In genomic region chr9:20728493-20729220, GRCh38 we compare ENCODE assay signal across 15 cellular contexts. TPM values are rescaled to one million over a fixed set of nuclear protein-coding genes. Genes with fewer than 3 reads are reported as not detected.
DNase-seq lines count a peak whose midpoint lies in the region; ATAC-seq, FAIRE-seq and TF ChIP-seq lines count a peak whose summit lies in the region.
"Had no signal": no experiment of that assay in that cellular context is flagged by ENCODE, and none has a peak within 500 bp of the region (broad histone marks: within the 10 kb centered on the region; RNA-seq: fewer than 3 reads in every experiment).

No MANE protein-coding gene starts in this region.

- H3K27me3 Mint-ChIP-seq in osteocyte (ENCODE audit: unreplicated experiment): no peaks in the 10 kb centered on the region
- H3K27me3 Mint-ChIP-seq: activated CD8-positive, alpha-beta memory T cell treated with anti-CD3 and anti-CD28 coated beads, Interleukin-2, amount 10 ng/mL, durations not matched to agents 7 days and 5 days; CD4-positive, CD25-positive, alpha-beta regulatory T cell had no signal

- no peak overlapping the region for H4K5ac ChIP-seq in mesendoderm (ENCODE audit: low read length)

- no peak overlapping the region for H3K27ac ChIP-seq in colonic mucosa
- H3K27ac ChIP-seq in mesendoderm (ENCODE audit: low read depth, low read length): no peak overlapping the region
- no peak overlapping the region for H3K27ac ChIP-seq in aorta (ENCODE audit: low read depth in 1 of 2, low read length in 2 of 2)
- H3K27ac ChIP-seq in Karpas-422 (ENCODE audit: low read length): no peak overlapping the region
- H3K27ac ChIP-seq: neural progenitor cell had no signal

- H3K4me1 Mint-ChIP-seq in osteocyte (ENCODE audit: unreplicated experiment): peaks cover 25% of the 10 kb centered on the region

- no peak overlapping the region for H3K23ac ChIP-seq in mesendoderm (ENCODE audit: low read length)

- H3K4ac ChIP-seq in mesendoderm (ENCODE audit: low read depth, low read length): no peak overlapping the region

- no peak overlapping the region for H2BK15ac ChIP-seq in mesendoderm (replicated peaks; ENCODE audit: low read depth)

- H3K9me3 ChIP-seq in colonic mucosa (no peaks in the 10 kb centered on the region), aorta (ENCODE audit: control insufficient read depth, low read length) (no peaks in the 10 kb centered on the region), Karpas-422 (ENCODE audit: low read length) (no peaks in the 10 kb centered on the region)

- no peak for TF ChIP-seq POLR2A in GM12891 (IDR thresholded peaks at IDR 0.05; ENCODE audit: low read depth, low read length)

- no peak overlapping the region for H3K4me3 Mint-ChIP-seq in osteocyte (ENCODE audit: unreplicated experiment)
- H3K4me3 Mint-ChIP-seq: activated CD8-positive, alpha-beta memory T cell treated with anti-CD3 and anti-CD28 coated beads, Interleukin-2, amount 10 ng/mL, durations not matched to agents 7 days and 5 days; activated naive CD4-positive, alpha-beta T cell treated with anti-CD3 and anti-CD28 coated beads for 36 hours; CD4-positive, CD25-positive, alpha-beta regulatory T cell; neural progenitor cell had no signal

- no peaks in the 10 kb centered on the region for H3K9me2 ChIP-seq in Karpas-422 (replicated peaks; ENCODE audit: insufficient read depth, low read length)

- H2BK120ac ChIP-seq in mesendoderm (ENCODE audit: low read depth, low read length): no peak overlapping the region

- H3K18ac ChIP-seq in mesendoderm (ENCODE audit: low read length): peak overlapping the region; percentile 10

- H3K4me2 ChIP-seq in mesendoderm (ENCODE audit: low read length) (no peak overlapping the region), Karpas-422 (ENCODE audit: low read depth, low read length, poor library complexity, severe bottlenecking) (no peak overlapping the region)
- H3K4me2 ChIP-seq: neural progenitor cell had no signal

- H3K9me3 Mint-ChIP-seq in osteocyte (ENCODE audit: unreplicated experiment): no peaks in the 10 kb centered on the region
- H3K9me3 Mint-ChIP-seq: activated naive CD4-positive, alpha-beta T cell treated with anti-CD3 and anti-CD28 coated beads for 36 hours; neural progenitor cell had no signal

- DNase-seq in GM12891 (ENCODE audit: insufficient read length, low spot score) (no peak), NCI-H1105 treated with DMSO at 0.1 percent for 48 hours (lab: John Stamatoyannopoulos, UW) (peak; percentile 45), colonic mucosa (peak; percentile 24), mesendoderm (no peak), aorta (no peak), Karpas-422 (no peak), osteocyte (ENCODE audit: extremely low spot score, unreplicated experiment) (no peak), NCI-H510A treated with DMSO at 0.1 percent for 48 hours (lab: John Stamatoyannopoulos, UW) (no peak)
- DNase-seq: activated CD8-positive, alpha-beta memory T cell treated with anti-CD3 and anti-CD28 coated beads, Interleukin-2, amount 10 ng/mL, durations not matched to agents 7 days and 5 days; activated naive CD4-positive, alpha-beta T cell treated with anti-CD3 and anti-CD28 coated beads for 36 hours; CD4-positive, CD25-positive, alpha-beta regulatory T cell; glutamatergic neuron; SHP77 treated with DMSO at 0.1 percent for 48 hours had no signal

- H4K8ac ChIP-seq in mesendoderm (ENCODE audit: low read depth, low read length): no peak overlapping the region

- TF ChIP-seq CTCF in colonic mucosa (IDR thresholded peaks at IDR 0.05): no peak
- no peak for TF ChIP-seq CTCF in osteocyte (IDR thresholded peaks at IDR 0.05)

- H4K20me1 ChIP-seq in Karpas-422 (ENCODE audit: insufficient read depth, low read depth, low read length): no peaks in the 10 kb centered on the region

- H3K27me3 ChIP-seq in colonic mucosa (no peaks in the 10 kb centered on the region), mesendoderm (ENCODE audit: insufficient read depth, low read length, poor library complexity) (no peaks in the 10 kb centered on the region), aorta (ENCODE audit: control insufficient read depth in 1 of 2, insufficient read depth in 2 of 2, low read length in 1 of 2) (no peaks in the 10 kb centered on the region), Karpas-422 (ENCODE audit: low read length) (no peaks in the 10 kb centered on the region)
- H3K27me3 ChIP-seq: neural progenitor cell had no signal

- H3K4me1 ChIP-seq in colonic mucosa: no peaks in the 10 kb centered on the region
- H3K4me1 ChIP-seq in mesendoderm (ENCODE audit: control insufficient read depth, low read depth, low read length): peaks cover 7% of the 10 kb centered on the region
- H3K4me1 ChIP-seq in aorta (ENCODE audit: control insufficient read depth in 1 of 2, insufficient read depth in 2 of 2, low read length in 2 of 2): no peaks in the 10 kb centered on the region
- no peaks in the 10 kb centered on the region for H3K4me1 ChIP-seq in Karpas-422 (ENCODE audit: low read length)

- no peak overlapping the region for H3K9ac ChIP-seq in colonic mucosa (ENCODE audit: low read depth in 2 of 2, low read length in 2 of 2)
- H3K9ac ChIP-seq in mesendoderm (ENCODE audit: low read length): no peak overlapping the region
- H3K9ac ChIP-seq in Karpas-422 (ENCODE audit: low read length): no peak overlapping the region
- H3K9ac ChIP-seq: neural progenitor cell had no signal

- intact Hi-C loops in colonic mucosa (cut with DNase I) (no loop called here), aorta (cut with DNase I) (no loop called here)

- H3K36me3 Mint-ChIP-seq in osteocyte (ENCODE audit: unreplicated experiment): peaks cover 26% of the 10 kb centered on the region

- FAIRE-seq in GM12891 (lab: Jason Lieb, UNC): peak; percentile 61
- FAIRE-seq: colon had no signal

- H3K79me2 ChIP-seq in mesendoderm (ENCODE audit: control insufficient read depth, insufficient read depth, low read length): no peaks in the 10 kb centered on the region
- H3K79me2 ChIP-seq in Karpas-422 (ENCODE audit: low read length): no peaks in the 10 kb centered on the region

- H2BK5ac ChIP-seq in mesendoderm (ENCODE audit: low read length): no peak overlapping the region

- no peak overlapping the region for H2AFZ ChIP-seq in Karpas-422 (ENCODE audit: low read length)
- H2AFZ ChIP-seq: neural progenitor cell had no signal

- H3K56ac ChIP-seq in mesendoderm (ENCODE audit: low read length): no peak overlapping the region

- H2AK5ac ChIP-seq in mesendoderm (ENCODE audit: low read length): no peak overlapping the region

- H3K27ac Mint-ChIP-seq in osteocyte (ENCODE audit: unreplicated experiment): no peak overlapping the region
- H3K27ac Mint-ChIP-seq: activated CD8-positive, alpha-beta memory T cell treated with anti-CD3 and anti-CD28 coated beads, Interleukin-2, amount 10 ng/mL, durations not matched to agents 7 days and 5 days; activated naive CD4-positive, alpha-beta T cell treated with anti-CD3 and anti-CD28 coated beads for 36 hours; neural progenitor cell had no signal

- H3K4me3 ChIP-seq in colonic mucosa: no peak overlapping the region
- H3K4me3 ChIP-seq in mesendoderm (ENCODE audit: low read length): no peak overlapping the region
- no peak overlapping the region for H3K4me3 ChIP-seq in aorta (ENCODE audit: low read length in 2 of 2)
- H3K4me3 ChIP-seq in Karpas-422 (ENCODE audit: low read length): no peak overlapping the region
- H3K4me3 ChIP-seq: neural progenitor cell had no signal

- no peak for ATAC-seq in aorta (ENCODE audit: low FRiP score)
- ATAC-seq: activated CD8-positive, alpha-beta memory T cell treated with anti-CD3 and anti-CD28 coated beads, Interleukin-2, amount 10 ng/mL, durations not matched to agents 7 days and 5 days had no signal

- H3K79me1 ChIP-seq in mesendoderm (ENCODE audit: low read length): peaks cover 3% of the 10 kb centered on the region

- H3K36me3 ChIP-seq in colonic mucosa: no peaks in the 10 kb centered on the region
- H3K36me3 ChIP-seq in mesendoderm (ENCODE audit: control insufficient read depth, insufficient read depth, low read length): no peaks in the 10 kb centered on the region
- no peaks in the 10 kb centered on the region for H3K36me3 ChIP-seq in aorta (ENCODE audit: control insufficient read depth in 1 of 2, insufficient read depth in 2 of 2, low read length in 1 of 2)
- H3K36me3 ChIP-seq in Karpas-422 (ENCODE audit: insufficient read depth, low read length): no peaks in the 10 kb centered on the region

TF ChIP-seq in GM12891, 5 proteins besides CTCF, POLR2A, EP300 and RAD21:
- TF ChIP-seq POLR2AphosphoS5 (IDR thresholded peaks at IDR 0.05; ENCODE audit: low read depth, low read length): no peak
- TF ChIP-seq SPI1 (IDR thresholded peaks at IDR 0.05; ENCODE audit: low read depth, low read length): no peak
- TF ChIP-seq POU2F2 (IDR thresholded peaks at IDR 0.05; ENCODE audit: low read depth, low read length): no peak
- no peak for TF ChIP-seq PAX5 (IDR thresholded peaks at IDR 0.05; ENCODE audit: insufficient read depth, low read length, severe bottlenecking)
- TF ChIP-seq TAF1 (IDR thresholded peaks at IDR 0.05; ENCODE audit: low read depth, low read length): no peak

RNA-seq across cellular contexts. Expression of gene FOCAD, which starts 44.6 kb away (rescaled TPM):
- 23.2 TPM for polyA plus RNA-seq in GM12891 (2012; ENCODE audit: low read depth, missing spikeins)
- total RNA-seq in colonic mucosa: 10 to 100 TPM; 26.8 to 44.3 TPM
- 12.7 TPM for polyA plus RNA-seq in mesendoderm (2013, experiment 1 of 2)
- polyA plus RNA-seq in mesendoderm (2013, experiment 2 of 2): 13.1 TPM
- 10 to 100 TPM; 26.7 to 30.4 TPM for total RNA-seq in aorta
- polyA plus RNA-seq in aorta: 1 to 10 TPM; 7.3 to 7.6 TPM
- 9.3 and 34.9 TPM in 2 replicates for total RNA-seq in Karpas-422 (2014; rRNA removed; shearing (Covaris generic); ENCODE audit: low replicate concordance)
- total RNA-seq in osteocyte: 38.4 and 47.7 TPM in 2 replicates

Comparison
In these comparisons a context has a peak if more than half of its experiments do, and no peak if none do; other contexts are left out.
1. DNase-seq: peak in NCI-H1105 treated with DMSO at 0.1 percent for 48 hours (single experiment) and colonic mucosa (single experiment); none in GM12891 (single experiment), mesendoderm (single experiment), aorta (0 of 2), Karpas-422 (single experiment), osteocyte (single experiment) and NCI-H510A treated with DMSO at 0.1 percent for 48 hours (single experiment).